Comparison of ENCODE assay signal across 18 cellular contexts in the genomic region with DNA sequence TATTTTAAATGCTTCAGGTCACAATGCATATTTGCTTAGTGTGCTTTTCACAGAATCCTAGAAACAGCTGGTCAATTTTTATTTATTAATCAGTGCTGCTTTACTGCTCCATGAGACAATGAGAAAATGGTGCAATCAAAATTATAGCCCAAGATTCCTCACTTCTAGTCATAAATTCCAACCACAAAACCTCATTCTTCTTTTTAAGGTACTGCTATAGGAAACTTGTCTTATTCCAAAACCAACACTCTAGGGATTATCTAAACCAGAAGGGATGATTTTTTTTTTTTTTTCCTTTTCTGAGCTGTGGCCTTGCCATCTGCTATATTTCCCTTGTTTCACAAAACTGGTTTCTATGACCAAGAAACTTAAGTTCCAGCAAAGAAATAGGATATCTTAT.
DNase-seq lines count a peak whose midpoint lies in the region; ATAC-seq and TF ChIP-seq lines count a peak whose summit lies in the region.
"Had no signal": no experiment of that assay in that cellular context is flagged by ENCODE, and none has a peak within 500 bp of the region (broad histone marks: within the 10 kb centered on the region; RNA-seq: fewer than 3 reads in every experiment).

No MANE protein-coding gene starts in this region.

- no peaks in the 10 kb centered on the region for H3K9me2 ChIP-seq in PC-3 (replicated peaks; ENCODE audit: low read length)

- no peaks in the 10 kb centered on the region for H3K27me3 ChIP-seq in PC-3 (ENCODE audit: low read length)
- H3K27me3 ChIP-seq: left lung, SJCRH30 had no signal

- no peak overlapping the region for H3K9ac ChIP-seq in PC-3 (ENCODE audit: low read length)

- CTCF ChIA-PET in PC-3 (lab: Charles Lee), result no interaction called here

- no peaks in the 10 kb centered on the region for H3K79me2 ChIP-seq in PC-3 (ENCODE audit: low read length)

- BruUV-seq in PC-3 (replicated peaks; lab: Mats Ljungman, UMichigan), result no TSS peak

- ATAC-seq in PC-3, result no peak
- ATAC-seq in HG03139 (IDR thresholded peaks at IDR 0.05; ENCODE audit: unreplicated experiment), result no peak
- ATAC-seq: left lung had no signal

- H2AFZ ChIP-seq in PC-3 (ENCODE audit: low read length), result no peak overlapping the region

- no peaks in the 10 kb centered on the region for H3K36me3 ChIP-seq in PC-3 (ENCODE audit: low read depth, low read length)
- H3K36me3 ChIP-seq: left lung, SJCRH30 had no signal

- intact Hi-C loops in PC-3 (cut with micrococcal nuclease), result no loop called here

- no peak overlapping the region for H3K27ac ChIP-seq in PC-3 (ENCODE audit: low read length)
- H3K27ac ChIP-seq: left lung, SJCRH30 had no signal

- H3K9me3 ChIP-seq in PC-3 (ENCODE audit: low read length), result no peaks in the 10 kb centered on the region
- H3K9me3 ChIP-seq: left lung had no signal

- H4K20me1 ChIP-seq in PC-3 (ENCODE audit: low read length), result no peaks in the 10 kb centered on the region

- POLR2A ChIA-PET in PC-3 (lab: Charles Lee; ENCODE audit: unreplicated experiment), result no interaction called here

- TF ChIP-seq CTCF in PC-3 (conservative IDR thresholded peaks at IDR 0.05; ENCODE audit: low read depth, low read length) (no peak), fibroblast of pulmonary artery (IDR thresholded peaks at IDR 0.05; ENCODE audit: low read length, missing control alignments) (no peak)

- DNase-seq in AG08395 (ENCODE audit: low spot score) (peak; percentile 32), GM04504 (ENCODE audit: low read depth) (peak; percentile 67), PC-3 (peak; percentile 20), fibroblast of pulmonary artery (ENCODE audit: low read depth) (peak; percentile 64), NCI-H226 (no peak), NCI-H526 treated with DMSO at 0.1 percent for 48 hours (lab: John Stamatoyannopoulos, UW) (no peak)
- DNase-seq in stimulated activated naive CD4-positive, alpha-beta T cell treated with Interleukin-2 at 50 U/mL for 16 hours (lab: John Stamatoyannopoulos, UW), result no peak
- DNase-seq: activated CD4-positive, alpha-beta T cell treated with anti-CD3 and anti-CD28 coated beads for 1 hour; cerebellar nuclear complex; COR-L47; foreskin melanocyte; GDM1; H7; left lung; NCI-H1694 treated with DMSO at 0.1 percent for 48 hours; NCI-H510A had no signal

- H3K4me3 ChIP-seq in PC-3 (ENCODE audit: low read length) (no peak overlapping the region), fibroblast of pulmonary artery (replicated peaks; ENCODE audit: low read depth, low read length) (no peak overlapping the region)
- H3K4me3 ChIP-seq: left lung, SJCRH30 had no signal

- H3F3A ChIP-seq in PC-3 (ENCODE audit: low read length, unreplicated experiment), result no peaks in the 10 kb centered on the region

- H3K4me2 ChIP-seq in PC-3 (ENCODE audit: low read length), result no peak overlapping the region

- H3K4me1 ChIP-seq in PC-3 (ENCODE audit: insufficient read depth, low read length), result no peaks in the 10 kb centered on the region
- H3K4me1 ChIP-seq: left lung had no signal

Comparison
In these comparisons a context has a peak if more than half of its experiments do, and no peak if none do; other contexts are left out.
1. DNase-seq: peak in AG08395 (single experiment), GM04504 (single experiment), PC-3 (single experiment) and fibroblast of pulmonary artery (single experiment); none in NCI-H226 (single experiment), stimulated activated naive CD4-positive, alpha-beta T cell treated with Interleukin-2 at 50 U/mL for 16 hours (single experiment) and NCI-H526 treated with DMSO at 0.1 percent for 48 hours (single experiment).